ENCODE assay signal across 8 cellular contexts in the genomic region with DNA sequence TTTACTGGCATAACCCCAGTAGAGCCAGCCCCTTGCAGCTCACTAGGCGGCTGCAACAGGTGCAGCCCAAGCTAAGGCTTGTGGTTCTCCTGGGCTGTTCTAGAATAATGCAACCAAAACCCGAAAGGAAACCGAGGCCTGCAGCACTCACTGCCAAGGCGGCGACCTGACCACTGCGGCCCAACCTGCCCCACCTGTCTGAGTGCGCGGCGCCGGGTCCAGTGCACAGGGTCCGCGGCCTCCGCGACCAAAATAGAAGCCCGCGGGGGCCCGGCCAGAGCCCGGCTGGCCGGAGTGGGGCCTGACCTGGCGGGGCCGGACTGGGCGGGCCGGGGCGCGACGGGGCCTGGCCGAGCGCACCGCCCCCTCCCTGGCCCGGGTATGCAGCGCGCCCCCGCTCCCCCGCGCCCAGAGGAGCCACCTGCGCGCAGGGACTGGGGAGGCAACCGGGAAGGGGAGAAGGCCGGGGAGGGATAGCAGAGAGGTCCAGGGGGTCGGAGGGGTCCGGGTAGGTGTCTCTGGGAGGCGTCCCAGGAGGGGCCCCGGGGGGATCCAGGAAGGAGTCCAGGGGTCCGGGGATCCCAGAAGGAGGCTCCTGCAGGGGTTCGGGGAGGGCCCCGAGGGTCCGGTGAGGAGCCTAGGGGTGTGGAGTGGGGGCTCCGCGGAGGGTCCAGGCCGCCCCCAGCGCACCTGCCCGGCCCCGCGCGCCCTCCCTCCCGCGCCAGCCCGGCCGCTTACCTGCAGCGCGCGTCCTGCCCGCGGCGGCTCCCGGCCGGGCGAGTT. TPM values are rescaled to one million over a fixed set of nuclear protein-coding genes. Genes with fewer than 3 reads are reported as not detected.
DNase-seq lines count a peak whose midpoint lies in the region; ATAC-seq and TF ChIP-seq lines count a peak whose summit lies in the region.

No MANE protein-coding gene starts in this region.

- H3K79me2 ChIP-seq in GM23338 (replicated peaks; ENCODE audit: insufficient read depth) (peaks cover 49% of the 10 kb centered on the region), SK-N-SH (ENCODE audit: insufficient read depth) (no peaks in the 10 kb centered on the region)

- no peak for TF ChIP-seq EP300 in SK-N-SH (IDR thresholded peaks at IDR 0.05; ENCODE audit: borderline replicate concordance in 1 of 2, low read depth in 1 of 2, low read length in 1 of 2)

- H3K4me1 Mint-ChIP-seq in GM23338 (peaks cover 64% of the 10 kb centered on the region), endothelial cell (ENCODE audit: unreplicated experiment) (peaks cover 11% of the 10 kb centered on the region), HFFc6 (ENCODE audit: low read depth) (no peaks in the 10 kb centered on the region)
- H3K4me1 Mint-ChIP-seq in naive thymus-derived CD8-positive, alpha-beta T cell, result peaks cover 57 to 92% (median 89%) of the 10 kb centered on the region in 4 donors

- H3K36me3 ChIP-seq in GM23338 (ENCODE audit: insufficient read depth) (no peaks in the 10 kb centered on the region), SK-N-SH (replicated peaks in 1 of 2; ENCODE audit: control insufficient read depth in 1 of 2, insufficient read depth in 2 of 2, low read length in 1 of 2) (no peaks in the 10 kb centered on the region)

- peak overlapping the region; percentile 96 for H3K4me2 ChIP-seq in GM23338
- peak overlapping the region; percentile 73 for H3K4me2 ChIP-seq in SK-N-SH

- H4K20me1 ChIP-seq in GM23338 (replicated peaks; ENCODE audit: insufficient read depth) (peaks cover 28% of the 10 kb centered on the region), SK-N-SH (ENCODE audit: insufficient read depth) (no peaks in the 10 kb centered on the region)

- no peaks in the 10 kb centered on the region for H3K27me3 ChIP-seq in GM23338 (ENCODE audit: insufficient read depth)
- H3K27me3 ChIP-seq in SK-N-SH (ENCODE audit: insufficient read depth), result no peaks in the 10 kb centered on the region; the same call in 1 of the 2 replicates

- in situ Hi-C loops in G401 (cut with HindIII; ENCODE audit: low sequenced_read_pairs), result no loop called here

- POLR2A ChIA-PET in SK-N-SH (lab: Yijun Ruan, JAX), result no interaction called here
- POLR2A ChIA-PET in naive thymus-derived CD8-positive, alpha-beta T cell (lab: Charles Lee), result interaction anchor here (0.7 to 2.9 kb wide), 18 partner anchors 10 to 57 kb away, joined by 3 to 28 read pairs (median 4); no protein-coding TSS in a partner anchor

- ATAC-seq in GM23338 (peak; percentile 51), HG03571 (IDR thresholded peaks at IDR 0.05; ENCODE audit: unreplicated experiment) (no peak)
- ATAC-seq in naive thymus-derived CD8-positive, alpha-beta T cell, result peak; percentile 31 to 47

- peak overlapping the region; percentile 39; the same call in 1 of the 2 replicates for H3K9ac ChIP-seq in SK-N-SH

- H3K36me3 Mint-ChIP-seq in GM23338 (ENCODE audit: low read depth), result no peaks in the 10 kb centered on the region; the same call in 2 of the 3 replicates
- no peaks in the 10 kb centered on the region for H3K36me3 Mint-ChIP-seq in endothelial cell (ENCODE audit: low read depth, unreplicated experiment)
- H3K36me3 Mint-ChIP-seq in naive thymus-derived CD8-positive, alpha-beta T cell, result peaks cover 0 to 7% (median 0%) of the 10 kb centered on the region in 3 donors
- no peaks in the 10 kb centered on the region for H3K36me3 Mint-ChIP-seq in HFFc6 (ENCODE audit: low read depth)

- no peaks in the 10 kb centered on the region for H3K9me3 Mint-ChIP-seq in GM23338
- H3K9me3 Mint-ChIP-seq in endothelial cell (ENCODE audit: unreplicated experiment), result no peaks in the 10 kb centered on the region
- peaks cover 0 to 2% (median 0%) of the 10 kb centered on the region in 9 donors for H3K9me3 Mint-ChIP-seq in naive thymus-derived CD8-positive, alpha-beta T cell
- H3K9me3 Mint-ChIP-seq in HFFc6, result no peaks in the 10 kb centered on the region; the same call in 1 of the 2 replicates

- TF ChIP-seq RAD21 in SK-N-SH (IDR thresholded peaks at IDR 0.05; ENCODE audit: low read length), result no peak

- TF ChIP-seq CTCF in GM23338 (conservative IDR thresholded peaks at IDR 0.05; ENCODE audit: low read depth in 2 of 2) (no peak), SK-N-SH (IDR thresholded peaks at IDR 0.05) (no peak), endothelial cell (IDR thresholded peaks at IDR 0.05; ENCODE audit: unreplicated experiment) (no peak), HFFc6 (IDR thresholded peaks at IDR 0.05) (no peak)

- H3K4me1 ChIP-seq in GM23338 (ENCODE audit: insufficient read depth), result peaks cover 54% of the 10 kb centered on the region
- H3K4me1 ChIP-seq in SK-N-SH (ENCODE audit: control insufficient read depth in 1 of 2, insufficient read depth in 2 of 2, low read depth in 1 of 2, low read length in 1 of 2), result peaks cover 0 to 58% of the 10 kb centered on the region in 2 experiments; a peak in 1 of 4 replicates

- no peaks in the 10 kb centered on the region for H3F3A ChIP-seq in GM23338 (replicated peaks; ENCODE audit: low read depth)
- no peaks in the 10 kb centered on the region for H3F3A ChIP-seq in SK-N-SH (replicated peaks; ENCODE audit: insufficient read depth)

- no peak overlapping the region; the same call in 1 of the 2 replicates for H3K27ac Mint-ChIP-seq in GM23338
- H3K27ac Mint-ChIP-seq in endothelial cell (ENCODE audit: unreplicated experiment), result no peak overlapping the region
- H3K27ac Mint-ChIP-seq in naive thymus-derived CD8-positive, alpha-beta T cell, result peak overlapping the region; percentile 79 to 98 (median 94)
- H3K27ac Mint-ChIP-seq in HFFc6, result no peak overlapping the region

- peak overlapping the region; percentile 85 for H3K4me3 ChIP-seq in GM23338
- H3K4me3 ChIP-seq in SK-N-SH (ENCODE audit: low read depth in 2 of 2, low read length in 1 of 2), result peak overlapping the region; percentile 58 to 80

- H3K27me3 Mint-ChIP-seq in GM23338 (ENCODE audit: insufficient read depth, low read depth, poor library complexity), result peaks cover 12% of the 10 kb centered on the region
- H3K27me3 Mint-ChIP-seq in endothelial cell (ENCODE audit: unreplicated experiment), result peaks cover 10% of the 10 kb centered on the region
- H3K27me3 Mint-ChIP-seq in naive thymus-derived CD8-positive, alpha-beta T cell, result no peaks in the 10 kb centered on the region
- peaks cover 9% of the 10 kb centered on the region for H3K27me3 Mint-ChIP-seq in HFFc6 (ENCODE audit: insufficient read depth)

- H3K9me2 ChIP-seq in GM23338 (ENCODE audit: insufficient read depth) (peaks cover 7% of the 10 kb centered on the region), SK-N-SH (no peaks in the 10 kb centered on the region)

- H3K27ac ChIP-seq in GM23338 (ENCODE audit: low read depth) (no peak overlapping the region), SK-N-SH (ENCODE audit: low read depth in 2 of 2, low read length in 1 of 2) (peak overlapping the region in 1 of 2 experiments; percentile 75; a peak in 1 of 4 replicates)

- CTCF ChIA-PET in SK-N-SH (lab: Yijun Ruan, JAX), result interaction anchor here (1.2 kb wide), 1 partner anchor 150 kb away, joined by 3 read pairs; no protein-coding TSS in a partner anchor

- H2AFZ ChIP-seq in GM23338 (no peak overlapping the region), SK-N-SH (ENCODE audit: low read depth) (peak overlapping the region; percentile 74; the same call in 1 of the 2 replicates)

- peak; percentile 38 for DNase-seq in G401 (ENCODE audit: low spot score)
- DNase-seq in GM23338 (ENCODE audit: low spot score), result peak; percentile 48
- peak; percentile 83 for DNase-seq in SK-N-SH
- DNase-seq in endothelial cell (ENCODE audit: low spot score), result no peak
- peak in 5 of 10 donors; percentile 41 to 53 (median 46) for DNase-seq in naive thymus-derived CD8-positive, alpha-beta T cell
- no peak for DNase-seq in HFFc6
- DNase-seq in NCI-H2227 treated with DMSO at 0.1 percent for 48 hours (lab: John Stamatoyannopoulos, UW), result no peak

- H3K4me3 Mint-ChIP-seq in GM23338 (peak overlapping the region; percentile 83), endothelial cell (ENCODE audit: unreplicated experiment) (peak overlapping the region; percentile 87), HFFc6 (no peak overlapping the region)
- peak overlapping the region; percentile 79 to 99 (median 98) for H3K4me3 Mint-ChIP-seq in naive thymus-derived CD8-positive, alpha-beta T cell

- H3K9me3 ChIP-seq in SK-N-SH, result no peaks in the 10 kb centered on the region

- WGBS in SK-N-SH (ENCODE audit: low lambda C conversion rate), result 9% methylated on average over 23 of the region's 68 CpGs

TF ChIP-seq in SK-N-SH, 30 proteins besides CTCF, POLR2A, EP300 and RAD21 (continues in another document):
- TF ChIP-seq ELF1 (IDR thresholded peaks at IDR 0.05) (no peak), YY1 (IDR thresholded peaks at IDR 0.05; ENCODE audit: low read depth) (no peak), RFX5 (IDR thresholded peaks at IDR 0.05; ENCODE audit: low read length) (no peak), MEF2A (IDR thresholded peaks at IDR 0.05; ENCODE audit: borderline replicate concordance, low read depth) (no peak), FOXM1 (IDR thresholded peaks at IDR 0.05; ENCODE audit: low read depth) (no peak), TCF12 (IDR thresholded peaks at IDR 0.05) (no peak), FOXJ3 (CRISPR knock-in tag; IDR thresholded peaks at IDR 0.05) (no peak), NRF1 (IDR thresholded peaks at IDR 0.05; ENCODE audit: low read depth, low read length) (no peak), IRF3 (IDR thresholded peaks at IDR 0.05; ENCODE audit: low read depth, low read length) (no peak), EZH2phosphoT487 (IDR thresholded peaks at IDR 0.05; ENCODE audit: borderline replicate concordance, low read depth) (no peak), JUND (IDR thresholded peaks at IDR 0.05) (no peak)

RNA-seq across cellular contexts. Expression of gene SEMA4D, which starts 0.5 kb away (rescaled TPM):
- total RNA-seq in G401 (2014; rRNA removed; shearing (Covaris generic)), result 2.2 and 2.3 TPM in 2 replicates
- total RNA-seq in GM23338 (2014; rRNA removed; shearing (Covaris generic)), result 48.0 and 63.0 TPM in 2 replicates
- polyA plus RNA-seq in GM23338 (2016; fragmentation: Nextera tagmentation; extraction: Ambion mirVana) (17.1 and 19.3 TPM in 2 replicates), SK-N-SH (2012; rRNA removed) (2.1 and 4.8 TPM in 2 replicates)
- 2.4 and 3.7 TPM in 2 replicates for polyA plus RNA-seq in SK-N-SH (2012; cell fraction: cytosol; rRNA removed)
- polyA plus RNA-seq in SK-N-SH (2012; cell fraction: nucleus; rRNA removed), result 12.9 and 17.9 TPM in 2 replicates
- 14.8 TPM for total RNA-seq in endothelial cell (ENCODE audit: unreplicated experiment)
- 100 to 1,000 TPM; 565 to 573 TPM for total RNA-seq in naive thymus-derived CD8-positive, alpha-beta T cell
- polyA plus RNA-seq in naive thymus-derived CD8-positive, alpha-beta T cell, result 100 to 1,000 TPM; 154 to 359 (median 176) TPM
- total RNA-seq in HFFc6 (2021; fragmentation: NEBNext Ultra II Directional; extraction: Animal tissue kit (Norgen Biotek cat#: 25700)), result not detected

Comparison
In these comparisons a context has a peak if more than half of its experiments do, and no peak if none do; other contexts are left out.
1. DNase-seq: peak in G401 (single experiment), GM23338 (single experiment) and SK-N-SH (single experiment); none in endothelial cell (single experiment), HFFc6 (single experiment) and NCI-H2227 treated with DMSO at 0.1 percent for 48 hours (single experiment).
2. H3K27ac Mint-ChIP-seq: peak in naive thymus-derived CD8-positive, alpha-beta T cell (10 of 10); none in GM23338 (single experiment), endothelial cell (single experiment) and HFFc6 (single experiment).